ENCODE assay signal across 9 cellular contexts in the genomic region with DNA sequence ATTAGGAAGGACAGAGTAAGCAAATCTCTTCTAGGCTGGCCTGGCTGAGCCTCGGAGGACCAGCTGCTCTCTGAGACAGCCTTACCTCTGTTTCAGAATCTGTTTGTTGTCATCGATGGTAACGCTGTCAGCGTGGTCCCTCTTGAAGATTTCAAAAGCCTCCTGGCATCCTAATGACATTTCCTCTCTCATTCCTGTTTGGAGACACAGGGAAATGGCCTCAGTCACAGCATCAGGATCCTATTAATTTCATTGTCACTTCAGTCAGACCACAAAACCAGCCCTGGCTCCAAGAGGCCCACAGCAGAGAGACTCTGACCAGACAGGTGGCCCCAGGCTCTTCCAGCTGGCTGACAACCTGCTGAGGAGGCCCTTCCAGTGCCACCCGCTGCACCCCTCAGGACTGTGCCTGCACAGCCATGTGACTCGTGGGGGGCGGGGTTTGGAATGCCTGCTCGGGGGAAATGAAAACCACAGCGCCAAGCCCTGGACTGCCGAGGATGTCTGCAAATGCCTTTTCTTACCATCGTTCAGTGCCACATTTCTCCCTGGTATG.
DNase-seq lines count a peak whose midpoint lies in the region; ATAC-seq and TF ChIP-seq lines count a peak whose summit lies in the region.
"Had no signal": no experiment of that assay in that cellular context is flagged by ENCODE, and none has a peak within 500 bp of the region (broad histone marks: within the 10 kb centered on the region; RNA-seq: fewer than 3 reads in every experiment).

No MANE protein-coding gene starts in this region.

- H3K9ac ChIP-seq in Karpas-422 (ENCODE audit: low read length), result no peak overlapping the region

- H2AFZ ChIP-seq in Karpas-422 (ENCODE audit: low read length), result no peak overlapping the region

- DNase-seq in stimulated activated naive CD8-positive, alpha-beta T cell treated with anti-CD3 and anti-CD28 coated beads, Interleukin-15, Interleukin-2, amounts not matched to agents 100 U/mL and 50 U/mL, for 24 hours, result peak; percentile 27
- DNase-seq in stimulated activated naive CD8-positive, alpha-beta T cell treated with anti-CD3 and anti-CD28 coated beads, Interleukin-15, amount 100 ng/mL, for 72 hours, result no peak
- DNase-seq in astrocyte of the hippocampus (ENCODE audit: low read depth, low spot score) (peak; percentile 69), lower leg skin (ENCODE audit: low spot score in 2 of 2) (peak; percentile 51 to 96), Karpas-422 (no peak)
- DNase-seq in T-helper 2 cell treated with Interferon-gamma antibody and Interleukin-4, amounts not matched to agents 5 μg/mL and 100 μg/mL, for 36 hours (ENCODE audit: low spot score), result no peak

- intact Hi-C loops in lower leg skin (cut with DNase I; ENCODE audit: low total_unique reads), result no loop called here

- WGBS in lower leg skin, 2 donors, result 26 to 28% methylated on average over 11 of the region's 11 CpGs

- H3K4me3 Mint-ChIP-seq in stimulated activated naive CD8-positive, alpha-beta T cell treated with anti-CD3 and anti-CD28 coated beads, Interleukin-15, amount 100 ng/mL, for 72 hours, result no peak overlapping the region
- H3K4me3 Mint-ChIP-seq in T-helper 2 cell treated with Interferon-gamma antibody and Interleukin-4, amounts not matched to agents 5 μg/mL and 100 μg/mL, for 36 hours, result no peak overlapping the region

- no peaks in the 10 kb centered on the region for H4K20me1 ChIP-seq in Karpas-422 (ENCODE audit: insufficient read depth, low read depth, low read length)

- no peaks in the 10 kb centered on the region for H3K36me3 ChIP-seq in Karpas-422 (ENCODE audit: insufficient read depth, low read length)

- H3K4me2 ChIP-seq in Karpas-422 (ENCODE audit: low read depth, low read length, poor library complexity, severe bottlenecking), result no peak overlapping the region

- peaks cover 9% of the 10 kb centered on the region for H3K27me3 Mint-ChIP-seq in stimulated activated naive CD8-positive, alpha-beta T cell treated with anti-CD3 and anti-CD28 coated beads, Interleukin-15, amount 100 ng/mL, for 72 hours
- H3K27me3 Mint-ChIP-seq in T-helper 2 cell treated with Interferon-gamma antibody and Interleukin-4, amounts not matched to agents 5 μg/mL and 100 μg/mL, for 36 hours (ENCODE audit: low read depth), result peaks cover 3% of the 10 kb centered on the region

- no peak for TF ChIP-seq POLR2A in lower leg skin (IDR thresholded peaks at IDR 0.05)

- ATAC-seq in stimulated activated naive CD8-positive, alpha-beta T cell treated with anti-CD3 and anti-CD28 coated beads, Interleukin-15, Interleukin-2, amounts not matched to agents 100 U/mL and 50 U/mL, for 24 hours, result peak; percentile 59
- ATAC-seq in stimulated activated naive CD8-positive, alpha-beta T cell treated with anti-CD3 and anti-CD28 coated beads, Interleukin-15, amount 100 ng/mL, for 72 hours, result no peak
- ATAC-seq in HG03280 (IDR thresholded peaks at IDR 0.05; ENCODE audit: unreplicated experiment), result no peak
- ATAC-seq in GM19351 (IDR thresholded peaks at IDR 0.05; ENCODE audit: unreplicated experiment), result no peak
- ATAC-seq: Panc1 had no signal

- no peaks in the 10 kb centered on the region for H3K79me2 ChIP-seq in Karpas-422 (ENCODE audit: low read length)

- peaks cover 5% of the 10 kb centered on the region for H3K4me1 Mint-ChIP-seq in stimulated activated naive CD8-positive, alpha-beta T cell treated with anti-CD3 and anti-CD28 coated beads, Interleukin-15, amount 100 ng/mL, for 72 hours
- no peaks in the 10 kb centered on the region for H3K4me1 Mint-ChIP-seq in T-helper 2 cell treated with Interferon-gamma antibody and Interleukin-4, amounts not matched to agents 5 μg/mL and 100 μg/mL, for 36 hours (ENCODE audit: low read depth)

- H3K27ac ChIP-seq in Karpas-422 (ENCODE audit: low read length), result no peak overlapping the region

- H3K27ac Mint-ChIP-seq in stimulated activated naive CD8-positive, alpha-beta T cell treated with anti-CD3 and anti-CD28 coated beads, Interleukin-15, amount 100 ng/mL, for 72 hours, result no peak overlapping the region
- H3K27ac Mint-ChIP-seq in T-helper 2 cell treated with Interferon-gamma antibody and Interleukin-4, amounts not matched to agents 5 μg/mL and 100 μg/mL, for 36 hours, result no peak overlapping the region

- H3K9me3 ChIP-seq in Karpas-422 (ENCODE audit: low read length), result no peaks in the 10 kb centered on the region

- H3K4me3 ChIP-seq in lower leg skin (ENCODE audit: low read depth, poor library complexity, severe bottlenecking), result no peak overlapping the region
- H3K4me3 ChIP-seq in Karpas-422 (ENCODE audit: low read length), result no peak overlapping the region

- no peaks in the 10 kb centered on the region for H3K27me3 ChIP-seq in Karpas-422 (ENCODE audit: low read length)

- no peaks in the 10 kb centered on the region for H3K4me1 ChIP-seq in Karpas-422 (ENCODE audit: low read length)

- TF ChIP-seq CTCF in lower leg skin (IDR thresholded peaks at IDR 0.05), result no peak

- H3K9me3 Mint-ChIP-seq in stimulated activated naive CD8-positive, alpha-beta T cell treated with anti-CD3 and anti-CD28 coated beads, Interleukin-15, amount 100 ng/mL, for 72 hours, result no peaks in the 10 kb centered on the region
- H3K9me3 Mint-ChIP-seq in T-helper 2 cell treated with Interferon-gamma antibody and Interleukin-4, amounts not matched to agents 5 μg/mL and 100 μg/mL, for 36 hours, result no peaks in the 10 kb centered on the region

- no peaks in the 10 kb centered on the region for H3K36me3 Mint-ChIP-seq in T-helper 2 cell treated with Interferon-gamma antibody and Interleukin-4, amounts not matched to agents 5 μg/mL and 100 μg/mL, for 36 hours (ENCODE audit: low read depth)

- H3K9me2 ChIP-seq in Karpas-422 (replicated peaks; ENCODE audit: insufficient read depth, low read length), result no peaks in the 10 kb centered on the region

Comparison
In these comparisons a context has a peak if more than half of its experiments do, and no peak if none do; other contexts are left out.
1. DNase-seq: peak in stimulated activated naive CD8-positive, alpha-beta T cell treated with anti-CD3 and anti-CD28 coated beads, Interleukin-15, Interleukin-2, amounts not matched to agents 100 U/mL and 50 U/mL, for 24 hours (single experiment), astrocyte of the hippocampus (single experiment) and lower leg skin (2 of 2); none in stimulated activated naive CD8-positive, alpha-beta T cell treated with anti-CD3 and anti-CD28 coated beads, Interleukin-15, amount 100 ng/mL, for 72 hours (0 of 2), T-helper 2 cell treated with Interferon-gamma antibody and Interleukin-4, amounts not matched to agents 5 μg/mL and 100 μg/mL, for 36 hours (single experiment) and Karpas-422 (single experiment).